Comparison of ENCODE assay signal across 22 cellular contexts in the genomic region with DNA sequence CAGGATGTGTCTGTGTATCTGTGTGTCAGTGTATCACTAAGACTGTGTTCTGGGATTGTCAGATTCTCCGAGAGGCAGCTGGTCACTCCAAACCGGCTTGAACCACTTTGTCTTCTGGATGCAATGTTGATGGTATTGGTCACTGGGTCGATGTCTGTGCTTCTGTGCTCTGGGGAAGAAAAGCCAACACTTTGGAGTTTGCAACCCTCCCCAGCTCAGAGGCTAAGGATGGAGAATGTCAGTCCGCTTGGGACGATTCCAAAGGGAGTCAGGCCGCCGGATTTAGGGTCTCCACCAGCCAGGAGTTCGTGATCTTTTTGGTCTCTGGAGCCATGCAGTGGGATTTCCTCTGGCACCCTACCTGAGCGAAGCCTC. TPM values are rescaled to one million over a fixed set of nuclear protein-coding genes. Genes with fewer than 3 reads are reported as not detected.
A peak's percentile ranks its signal among the peaks of the same experiment; 100 is the strongest.
DNase-seq lines count a peak whose midpoint lies in the region; ATAC-seq and TF ChIP-seq lines count a peak whose summit lies in the region.
"Had no signal": no experiment of that assay in that cellular context is flagged by ENCODE, and none has a peak within 500 bp of the region (broad histone marks: within the 10 kb centered on the region; RNA-seq: fewer than 3 reads in every experiment).

No MANE protein-coding gene starts in this region.

- H3K9me3 ChIP-seq in NT2/D1 (ENCODE audit: insufficient read depth, low read length), result no peaks in the 10 kb centered on the region
- H3K9me3 ChIP-seq in endocrine pancreas (ENCODE audit: control insufficient read depth, low read length), result no peaks in the 10 kb centered on the region
- H3K9me3 ChIP-seq in mucosa of stomach (ENCODE audit: control insufficient read depth, low read length), result no peaks in the 10 kb centered on the region
- H3K9me3 ChIP-seq in thoracic aorta, result no peaks in the 10 kb centered on the region

- peaks cover 81% of the 10 kb centered on the region for H3K27me3 ChIP-seq in NT2/D1 (ENCODE audit: insufficient read depth, insufficient read length)
- no peaks in the 10 kb centered on the region for H3K27me3 ChIP-seq in endocrine pancreas (ENCODE audit: control insufficient read depth, insufficient read depth, low read length)
- H3K27me3 ChIP-seq in mucosa of stomach (ENCODE audit: control insufficient read depth, insufficient read depth, low read length), result peaks cover 59% of the 10 kb centered on the region
- H3K27me3 ChIP-seq in thoracic aorta (replicated peaks; ENCODE audit: insufficient read depth), result no peaks in the 10 kb centered on the region

- TF ChIP-seq CTCF in thoracic aorta (IDR thresholded peaks at IDR 0.05), result no peak

- DNase-seq in NT2/D1 (ENCODE audit: low read depth, low spot score) (no peak), thoracic aorta (ENCODE audit: low spot score) (no peak), HuH-7.5 (ENCODE audit: low spot score) (no peak), occipital lobe (lab: John Stamatoyannopoulos, UW) (no peak), NCI-H128 (lab: John Stamatoyannopoulos, UW; ENCODE audit: unreplicated experiment) (no peak)
- DNase-seq: activated naive CD4-positive, alpha-beta T cell treated with anti-CD3 and anti-CD28 coated beads, Interleukin-2, amount 50 U/mL, for 16 hours; caudate nucleus; CD4-positive, alpha-beta T cell; EL; erythroblast; hypothalamus; NCI-H1417 treated with DMSO at 0.1 percent for 48 hours; PC-3; stimulated activated CD4-positive, alpha-beta T cell treated with anti-CD3 and anti-CD28 coated beads, Interleukin-2, amount 100 ng/mL, for 24 hours; stimulated activated CD8-positive, alpha-beta memory T cell treated with anti-CD3 and anti-CD28 coated beads, Interleukin-4, amount 100 ng/mL, for 48 hours; SW 1271 had no signal

- H3K36me3 ChIP-seq in NT2/D1 (ENCODE audit: insufficient read depth, insufficient read length, low read length) (no peaks in the 10 kb centered on the region), endocrine pancreas (ENCODE audit: control insufficient read depth, insufficient read depth, low read length) (peaks cover 3% of the 10 kb centered on the region), mucosa of stomach (ENCODE audit: control insufficient read depth, insufficient read depth, low read length) (no peaks in the 10 kb centered on the region), thoracic aorta (no peaks in the 10 kb centered on the region)

- peak overlapping the region in 1 of 2 donors; percentile 33 for H3K27ac ChIP-seq in thoracic aorta
- H3K27ac ChIP-seq: VCaP had no signal

- H3K4me1 ChIP-seq in NT2/D1 (ENCODE audit: insufficient read depth, insufficient read length) (peaks cover 10% of the 10 kb centered on the region), endocrine pancreas (ENCODE audit: control insufficient read depth, insufficient read depth, low read length) (peaks cover 4% of the 10 kb centered on the region), mucosa of stomach (ENCODE audit: control insufficient read depth, insufficient read depth, low read length) (peaks cover 5% of the 10 kb centered on the region), thoracic aorta (ENCODE audit: control insufficient read depth in 1 of 2, low read depth in 2 of 2) (peaks cover 0 to 30% of the 10 kb centered on the region in 2 donors)

- ATAC-seq in thoracic aorta (ENCODE audit: insufficient number of reproducible peaks, low FRiP score, low read depth) (no peak), GM18858 (IDR thresholded peaks at IDR 0.05; ENCODE audit: unreplicated experiment) (no peak)
- ATAC-seq: K562, PC-3 had no signal

- peak overlapping the region; percentile 45 for H3K4me3 ChIP-seq in NT2/D1 (ENCODE audit: insufficient read length, low read depth)
- peak overlapping the region; percentile 88 for H3K4me3 ChIP-seq in endocrine pancreas (ENCODE audit: control insufficient read depth, insufficient read depth, low read length)
- no peak overlapping the region for H3K4me3 ChIP-seq in mucosa of stomach (ENCODE audit: low read length)
- H3K4me3 ChIP-seq in thoracic aorta, result peak overlapping the region; percentile 77
- H3K4me3 ChIP-seq: K562 had no signal

- H3K9ac ChIP-seq in NT2/D1 (ENCODE audit: insufficient read length, low read depth) (peak overlapping the region; percentile 62), endocrine pancreas (ENCODE audit: control insufficient read depth, insufficient read depth, low read length) (no peak overlapping the region), mucosa of stomach (ENCODE audit: low read length) (peak overlapping the region; percentile 13)

RNA-seq across cellular contexts. Expression of a gene that starts 5.2 kb away (rescaled TPM):
- total RNA-seq in thoracic aorta (10 to 100 TPM; 75.0 to 82.9 TPM), occipital lobe (11.1 TPM)
- total RNA-seq: NCI-H460 had no signal
